Comparison of ENCODE assay signal across 1 cellular context in genomic region chr6:89503641-89504040, GRCh38.
A peak's percentile ranks its signal among the peaks of the same experiment; 100 is the strongest.
TF ChIP-seq lines count a peak whose summit lies in the region.

No MANE protein-coding gene starts in this region.

TF ChIP-seq in HEK293, 187 proteins besides CTCF, POLR2A, EP300 and RAD21:
- TF ChIP-seq, protein P1, sequence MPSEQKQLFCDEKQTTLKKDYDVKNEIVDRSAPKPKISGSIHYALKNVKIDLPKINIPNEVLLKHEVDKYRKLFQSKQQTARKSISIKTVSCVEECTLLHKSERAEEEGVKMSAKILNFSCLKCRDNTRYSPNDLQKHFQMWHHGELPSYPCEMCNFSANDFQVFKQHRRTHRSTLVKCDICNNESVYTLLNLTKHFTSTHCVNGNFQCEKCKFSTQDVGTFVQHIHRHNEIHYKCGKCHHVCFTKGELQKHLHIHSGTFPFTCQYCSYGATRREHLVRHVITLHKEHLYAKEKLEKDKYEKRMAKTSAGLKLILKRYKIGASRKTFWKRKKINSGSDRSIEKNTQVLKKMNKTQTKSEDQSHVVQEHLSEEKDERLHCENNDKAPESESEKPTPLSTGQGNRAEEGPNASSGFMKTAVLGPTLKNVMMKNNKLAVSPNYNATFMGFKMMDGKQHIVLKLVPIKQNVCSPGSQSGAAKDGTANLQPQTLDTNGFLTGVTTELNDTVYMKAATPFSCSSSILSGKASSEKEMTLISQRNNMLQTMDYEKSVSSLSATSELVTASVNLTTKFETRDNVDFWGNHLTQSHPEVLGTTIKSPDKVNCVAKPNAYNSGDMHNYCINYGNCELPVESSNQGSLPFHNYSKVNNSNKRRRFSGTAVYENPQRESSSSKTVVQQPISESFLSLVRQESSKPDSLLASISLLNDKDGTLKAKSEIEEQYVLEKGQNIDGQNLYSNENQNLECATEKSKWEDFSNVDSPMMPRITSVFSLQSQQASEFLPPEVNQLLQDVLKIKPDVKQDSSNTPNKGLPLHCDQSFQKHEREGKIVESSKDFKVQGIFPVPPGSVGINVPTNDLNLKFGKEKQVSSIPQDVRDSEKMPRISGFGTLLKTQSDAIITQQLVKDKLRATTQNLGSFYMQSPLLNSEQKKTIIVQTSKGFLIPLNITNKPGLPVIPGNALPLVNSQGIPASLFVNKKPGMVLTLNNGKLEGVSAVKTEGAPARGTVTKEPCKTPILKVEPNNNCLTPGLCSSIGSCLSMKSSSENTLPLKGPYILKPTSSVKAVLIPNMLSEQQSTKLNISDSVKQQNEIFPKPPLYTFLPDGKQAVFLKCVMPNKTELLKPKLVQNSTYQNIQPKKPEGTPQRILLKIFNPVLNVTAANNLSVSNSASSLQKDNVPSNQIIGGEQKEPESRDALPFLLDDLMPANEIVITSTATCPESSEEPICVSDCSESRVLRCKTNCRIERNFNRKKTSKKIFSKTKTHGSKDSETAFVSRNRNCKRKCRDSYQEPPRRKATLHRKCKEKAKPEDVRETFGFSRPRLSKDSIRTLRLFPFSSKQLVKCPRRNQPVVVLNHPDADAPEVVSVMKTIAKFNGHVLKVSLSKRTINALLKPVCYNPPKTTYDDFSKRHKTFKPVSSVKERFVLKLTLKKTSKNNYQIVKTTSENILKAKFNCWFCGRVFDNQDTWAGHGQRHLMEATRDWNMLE (tag by site-specific recombination; conservative IDR thresholded peaks at IDR 0.05; ENCODE audit: low read depth): no peak
- TF ChIP-seq KLF1 (tag by site-specific recombination; IDR thresholded peaks at IDR 0.05): 0 out of 2 replicates have a peak, but pooled peaks have one; percentile 21
- TF ChIP-seq ZBTB48 (tag by site-specific recombination; IDR thresholded peaks at IDR 0.05): 0 out of 2 replicates have a peak, but pooled peaks have one; percentile 21
